22 cellular contexts compared by ENCODE assay signal in the genomic region with DNA sequence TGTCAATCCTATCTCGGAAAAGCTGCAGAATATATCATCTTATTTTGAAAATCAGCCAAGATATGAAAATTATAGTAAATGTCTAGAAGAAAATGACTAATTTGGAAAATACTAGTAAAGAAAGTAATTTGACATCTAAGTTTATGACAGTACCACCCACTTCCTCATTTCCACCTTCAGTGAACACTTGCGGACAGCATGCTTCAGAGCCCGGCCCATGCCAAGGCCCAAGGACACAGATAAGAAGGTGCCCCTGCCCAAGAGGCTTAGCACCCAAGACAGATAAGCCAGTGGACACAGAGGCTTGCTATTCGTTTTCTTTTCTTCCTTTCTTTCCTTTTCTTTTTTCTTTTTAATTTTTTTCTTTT. TPM values are rescaled to one million over a fixed set of nuclear protein-coding genes. Genes with fewer than 3 reads are reported as not detected.
DNase-seq lines count a peak whose midpoint lies in the region; ATAC-seq, FAIRE-seq and TF ChIP-seq lines count a peak whose summit lies in the region.
"Had no signal": no experiment of that assay in that cellular context is flagged by ENCODE, and none has a peak within 500 bp of the region (broad histone marks: within the 10 kb centered on the region; RNA-seq: fewer than 3 reads in every experiment).

No MANE protein-coding gene starts in this region.

- DNase-seq in activated effector memory CD4-positive, alpha-beta T cell treated with anti-CD3 and anti-CD28 coated beads, Interleukin-2, amount 50 U/mL, for 16 hours: peak; percentile 25
- DNase-seq in activated effector memory CD4-positive, alpha-beta T cell treated with Interleukin-2 at 50 U/mL for 16 hours: no peak
- DNase-seq in NOMO-1 treated with DMSO at 0.1 percent for 48 hours (lab: John Stamatoyannopoulos, UW; ENCODE audit: unreplicated experiment) (peak; percentile 84), GM12878 (ENCODE audit: low read depth, low spot score) (no peak), GOT3 (lab: John Stamatoyannopoulos, UW) (no peak), NCI-H146 (lab: John Stamatoyannopoulos, UW) (no peak), kidney tubule cell (ENCODE audit: low spot score) (no peak)
- DNase-seq in stimulated activated naive B cell treated with anti-CD40 and anti-IgM and Interleukin-4, amounts not matched to agents 10 μg/mL and 1 μg/mL and 100 μg/mL, for 72 hours: peak; percentile 34
- DNase-seq: activated gamma-delta T cell, dermis blood vessel endothelial cell, HFFc6, WERI-Rb-1 had no signal

- RAD21 ChIA-PET in GM12878 (lab: Charles Lee; ENCODE audit: unreplicated experiment): no interaction called here

- no TSS peak for BruUV-seq in GM12878 (replicated peaks; lab: Mats Ljungman, UMichigan)

- TF ChIP-seq CTCF in GM12878 (IDR thresholded peaks at IDR 0.05 in 2 of 3, conservative IDR thresholded peaks at IDR 0.05 in 1 of 3; ENCODE audit: control insufficient read depth in 2 of 3, extremely low read depth in 1 of 3, insufficient read depth in 1 of 3, low read depth in 3 of 3, low read length in 3 of 3): no peak

- peak overlapping the region; percentile 56 for H3K27ac Mint-ChIP-seq in stimulated activated naive B cell treated with anti-CD40 and anti-IgM and Interleukin-4, amounts not matched to agents 10 μg/mL and 1 μg/mL and 100 μg/mL, for 72 hours
- H3K27ac Mint-ChIP-seq: CD4-positive, alpha-beta T cell; HFFc6 had no signal

- TF ChIP-seq POLR2A in GM12878 (IDR thresholded peaks at IDR 0.05; ENCODE audit: low read depth, low read length): no peak

- H3K27ac ChIP-seq in GM12878 (ENCODE audit: control insufficient read depth, insufficient read depth): no peak overlapping the region
- H3K27ac ChIP-seq: 22Rv1, esophagus muscularis mucosa, WERI-Rb-1 had no signal

- peaks cover 30 to 45% of the 10 kb centered on the region in 2 donors for H3K4me1 Mint-ChIP-seq in stimulated activated naive B cell treated with anti-CD40 and anti-IgM and Interleukin-4, amounts not matched to agents 10 μg/mL and 1 μg/mL and 100 μg/mL, for 72 hours

- WGBS in GM12878 (ENCODE audit: insufficient coverage, insufficient replicate concordance, low lambda C conversion rate, missing lambda C conversion rate): 39% methylated on average over 4 of the region's 4 CpGs

- no peaks in the 10 kb centered on the region for H3K4me1 ChIP-seq in GM12878 (ENCODE audit: control insufficient read depth, insufficient read depth, low read length)

- SMC1A ChIA-PET in GM12878 (lab: Charles Lee; ENCODE audit: uncharacterized antibody, unreplicated experiment): interaction anchor here (0.6 kb wide), 1 partner anchor 701 kb away, joined by 3 read pairs; no protein-coding TSS in a partner anchor

- H3K4me3 ChIP-seq in GM12878: no peak overlapping the region

- no peak for TF ChIP-seq EP300 in GM12878 (IDR thresholded peaks at IDR 0.05; ENCODE audit: borderline replicate concordance in 1 of 2, control insufficient read depth in 1 of 2, low read depth in 2 of 2, low read length in 2 of 2)

- no peak overlapping the region for H2AFZ ChIP-seq in GM12878 (ENCODE audit: control insufficient read depth, low read depth, low read length)

- TF ChIP-seq RAD21 in GM12878 (IDR thresholded peaks at IDR 0.05; ENCODE audit: insufficient read depth, low read depth, low read length): no peak

- POLR2A ChIA-PET in GM12878 (lab: Charles Lee): no interaction called here

- in situ Hi-C loops in GM12878 (cut with MboI): no loop called here

- intact Hi-C loops in GM12878 (cut with micrococcal nuclease; ENCODE audit: unreplicated experiment): loop anchor here (10.0 kb wide), 1 partner anchor 192 kb away; a partner anchor contains a TSS

- peaks cover 0 to 4% of the 10 kb centered on the region in 2 donors for H3K9me3 Mint-ChIP-seq in stimulated activated naive B cell treated with anti-CD40 and anti-IgM and Interleukin-4, amounts not matched to agents 10 μg/mL and 1 μg/mL and 100 μg/mL, for 72 hours
- H3K9me3 Mint-ChIP-seq: CD4-positive, alpha-beta T cell had no signal

- FAIRE-seq in GM12878 (lab: Jason Lieb, UNC): no peak
- FAIRE-seq: keratinocyte had no signal

- H3K4me3 Mint-ChIP-seq in stimulated activated naive B cell treated with anti-CD40 and anti-IgM and Interleukin-4, amounts not matched to agents 10 μg/mL and 1 μg/mL and 100 μg/mL, for 72 hours: no peak overlapping the region
- H3K4me3 Mint-ChIP-seq: CD4-positive, alpha-beta T cell; HFFc6 had no signal

- H3K4me2 ChIP-seq in GM12878 (ENCODE audit: control insufficient read depth, insufficient read depth): no peak overlapping the region

- H3K27me3 ChIP-seq in GM12878 (replicated peaks in 1 of 2; ENCODE audit: control insufficient read depth in 2 of 2, insufficient read depth in 2 of 2, low read length in 1 of 2): peaks cover 0 to 6% of the 10 kb centered on the region in 2 experiments; a peak in 3 of 4 replicates

- H3K36me3 ChIP-seq in GM12878 (ENCODE audit: control insufficient read depth in 2 of 2, insufficient read depth in 2 of 2, low read length in 1 of 2): no peaks in the 10 kb centered on the region
- H3K36me3 ChIP-seq: esophagus muscularis mucosa, heart left ventricle, WERI-Rb-1 had no signal

- ATAC-seq in GM12878: peak; percentile 86
- ATAC-seq in stimulated activated naive B cell treated with anti-CD40 and anti-IgM and Interleukin-4, amounts not matched to agents 10 μg/mL and 1 μg/mL and 100 μg/mL, for 72 hours (replicated peaks): peak; percentile 84 to 87
- ATAC-seq: heart left ventricle had no signal

- no peaks in the 10 kb centered on the region; the same call in 2 of the 3 replicates for H3K9me3 ChIP-seq in GM12878 (replicated peaks; ENCODE audit: control insufficient read depth, insufficient read depth, low read length)
- H3K9me3 ChIP-seq: esophagus muscularis mucosa, heart left ventricle had no signal

- no peaks in the 10 kb centered on the region for H4K20me1 ChIP-seq in GM12878 (ENCODE audit: control insufficient read depth, insufficient read depth)

- H3K79me2 ChIP-seq in GM12878 (ENCODE audit: control insufficient read depth, insufficient read depth, low read length): no peaks in the 10 kb centered on the region

- CTCF ChIA-PET in GM12878 (lab: Yijun Ruan, JAX): no interaction called here

- peaks cover 0 to 3% of the 10 kb centered on the region in 2 donors for H3K36me3 Mint-ChIP-seq in stimulated activated naive B cell treated with anti-CD40 and anti-IgM and Interleukin-4, amounts not matched to agents 10 μg/mL and 1 μg/mL and 100 μg/mL, for 72 hours

- no peak overlapping the region for H3K9ac ChIP-seq in GM12878 (ENCODE audit: control insufficient read depth, insufficient read depth, low read length)

- H3K27me3 Mint-ChIP-seq in stimulated activated naive B cell treated with anti-CD40 and anti-IgM and Interleukin-4, amounts not matched to agents 10 μg/mL and 1 μg/mL and 100 μg/mL, for 72 hours: peaks cover 60 to 64% of the 10 kb centered on the region in 2 donors

TF ChIP-seq in GM12878, 131 proteins besides CTCF, POLR2A, EP300 and RAD21:
- TF ChIP-seq TCF3 (IDR thresholded peaks at IDR 0.05; ENCODE audit: borderline replicate concordance, insufficient read depth, low read depth, low read length): no peak
- TF ChIP-seq TCF7 (IDR thresholded peaks at IDR 0.05; ENCODE audit: borderline replicate concordance): no peak
- TF ChIP-seq SPI1 (IDR thresholded peaks at IDR 0.05; ENCODE audit: borderline replicate concordance, insufficient read depth, low read depth, low read length): peak; percentile 93

RNA-seq across cellular contexts. Expression of a gene that starts 4.8 kb away (rescaled TPM):
- not detected in 2 replicates for total RNA-seq in GM12878 (2013; cell fraction: nucleolus; rRNA removed)
- total RNA-seq in GM12878 (2014; rRNA removed) (0.23 TPM in 1 of 2 replicates, not detected in the other), GM12878 (2014; rRNA removed; fragmentation: Illumina TruSeq; extraction: Trizol) (not detected in 2 replicates), GM12878 (2021) (not detected in 2 replicates)
- not detected for polyA plus RNA-seq in GM12878 (2011; ENCODE audit: low read depth)
- polyA plus RNA-seq in GM12878 (2011; rRNA removed) (not detected in 2 replicates), GM12878 (2014; fragmentation: Illumina TruSeq; extraction: Trizol) (not detected in 2 replicates), GM12878 (2014; fragmentation: Nextera tagmentation; extraction: Ambion mirVana) (not detected), GM12878 (2014; rRNA removed) (not detected in 2 replicates), GM12878 (2016; fragmentation: Nextera tagmentation; extraction: Ambion mirVana) (under 1 TPM in 1 of 2 experiments, not detected in 1; 0.20 TPM)
- not detected in 2 replicates for polyA plus RNA-seq in GM12878 (2011; cell fraction: cytosol; rRNA removed)
- not detected in 2 replicates for polyA plus RNA-seq in GM12878 (2011; cell fraction: nucleus; rRNA removed)
- polyA plus RNA-seq in GM12878 (2012): 0.22 and 0.30 TPM in 2 replicates
- not detected in 2 replicates for polyA minus RNA-seq in GM12878 (2011; rRNA and poly(A)+ RNA removed)
- not detected in 2 replicates for polyA minus RNA-seq in GM12878 (2011; cell fraction: cytosol; rRNA and poly(A)+ RNA removed)
- polyA minus RNA-seq in GM12878 (2011; cell fraction: nucleus; rRNA and poly(A)+ RNA removed): not detected in 2 replicates
- total RNA-seq: CD4-positive, alpha-beta T cell; Daoy; HFFc6; HT-29; MCF 10A; mucosa of gallbladder; osteocyte had no signal
- polyA plus RNA-seq: keratinocyte had no signal

Comparison
In these comparisons a context has a peak if more than half of its experiments do, and no peak if none do; other contexts are left out.
1. DNase-seq: peak in activated effector memory CD4-positive, alpha-beta T cell treated with anti-CD3 and anti-CD28 coated beads, Interleukin-2, amount 50 U/mL, for 16 hours (single experiment), NOMO-1 treated with DMSO at 0.1 percent for 48 hours (single experiment) and stimulated activated naive B cell treated with anti-CD40 and anti-IgM and Interleukin-4, amounts not matched to agents 10 μg/mL and 1 μg/mL and 100 μg/mL, for 72 hours (single experiment); none in activated effector memory CD4-positive, alpha-beta T cell treated with Interleukin-2 at 50 U/mL for 16 hours (single experiment), GM12878 (single experiment), GOT3 (single experiment), NCI-H146 (single experiment) and kidney tubule cell (single experiment).